1 cellular context compared by ENCODE assay signal in the genomic region with DNA sequence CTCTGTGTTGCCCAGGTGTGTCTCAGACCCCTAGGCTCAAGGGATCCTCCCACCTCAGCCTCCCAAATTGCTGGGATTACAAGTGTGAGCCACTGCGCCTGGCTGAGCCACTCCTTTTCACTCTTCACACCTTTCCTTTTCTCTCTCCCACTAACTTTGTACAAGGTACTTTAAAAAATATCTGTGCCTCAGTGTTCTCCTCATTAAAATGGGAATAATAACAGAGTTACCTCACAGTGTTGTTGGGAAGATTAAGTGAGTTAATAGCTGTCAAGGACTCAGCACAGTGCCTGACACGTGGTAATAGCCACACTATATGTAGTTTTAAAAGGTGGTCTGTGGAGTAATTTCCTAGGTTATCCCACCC.
TF ChIP-seq lines count a peak whose summit lies in the region.

No MANE protein-coding gene starts in this region.

TF ChIP-seq in SK-N-SH treated with all-trans-retinoic acid at 6 μM for 48 hours, 23 proteins besides CTCF, POLR2A, EP300 and RAD21 (continued from another document):
- TF ChIP-seq, protein P1, sequence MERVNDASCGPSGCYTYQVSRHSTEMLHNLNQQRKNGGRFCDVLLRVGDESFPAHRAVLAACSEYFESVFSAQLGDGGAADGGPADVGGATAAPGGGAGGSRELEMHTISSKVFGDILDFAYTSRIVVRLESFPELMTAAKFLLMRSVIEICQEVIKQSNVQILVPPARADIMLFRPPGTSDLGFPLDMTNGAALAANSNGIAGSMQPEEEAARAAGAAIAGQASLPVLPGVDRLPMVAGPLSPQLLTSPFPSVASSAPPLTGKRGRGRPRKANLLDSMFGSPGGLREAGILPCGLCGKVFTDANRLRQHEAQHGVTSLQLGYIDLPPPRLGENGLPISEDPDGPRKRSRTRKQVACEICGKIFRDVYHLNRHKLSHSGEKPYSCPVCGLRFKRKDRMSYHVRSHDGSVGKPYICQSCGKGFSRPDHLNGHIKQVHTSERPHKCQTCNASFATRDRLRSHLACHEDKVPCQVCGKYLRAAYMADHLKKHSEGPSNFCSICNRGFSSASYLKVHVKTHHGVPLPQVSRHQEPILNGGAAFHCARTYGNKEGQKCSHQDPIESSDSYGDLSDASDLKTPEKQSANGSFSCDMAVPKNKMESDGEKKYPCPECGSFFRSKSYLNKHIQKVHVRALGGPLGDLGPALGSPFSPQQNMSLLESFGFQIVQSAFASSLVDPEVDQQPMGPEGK (CRISPR knock-in tag; IDR thresholded peaks at IDR 0.05; ENCODE audit: borderline replicate concordance): no peak
- no peak for TF ChIP-seq SNAI2 (CRISPR knock-in tag; IDR thresholded peaks at IDR 0.05)
- TF ChIP-seq ISL1 (CRISPR knock-in tag; IDR thresholded peaks at IDR 0.05): no peak
- no peak for TF ChIP-seq ZC3H10 (CRISPR knock-in tag; IDR thresholded peaks at IDR 0.05)
- no peak for TF ChIP-seq ZNF70 (CRISPR knock-in tag; IDR thresholded peaks at IDR 0.05)
- no peak for TF ChIP-seq OSR1 (CRISPR knock-in tag; IDR thresholded peaks at IDR 0.05)
- TF ChIP-seq, protein P2, sequence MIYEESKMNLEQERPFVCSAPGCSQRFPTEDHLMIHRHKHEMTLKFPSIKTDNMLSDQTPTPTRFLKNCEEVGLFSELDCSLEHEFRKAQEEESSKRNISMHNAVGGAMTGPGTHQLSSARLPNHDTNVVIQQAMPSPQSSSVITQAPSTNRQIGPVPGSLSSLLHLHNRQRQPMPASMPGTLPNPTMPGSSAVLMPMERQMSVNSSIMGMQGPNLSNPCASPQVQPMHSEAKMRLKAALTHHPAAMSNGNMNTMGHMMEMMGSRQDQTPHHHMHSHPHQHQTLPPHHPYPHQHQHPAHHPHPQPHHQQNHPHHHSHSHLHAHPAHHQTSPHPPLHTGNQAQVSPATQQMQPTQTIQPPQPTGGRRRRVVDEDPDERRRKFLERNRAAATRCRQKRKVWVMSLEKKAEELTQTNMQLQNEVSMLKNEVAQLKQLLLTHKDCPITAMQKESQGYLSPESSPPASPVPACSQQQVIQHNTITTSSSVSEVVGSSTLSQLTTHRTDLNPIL (CRISPR knock-in tag; IDR thresholded peaks at IDR 0.05; ENCODE audit: low read depth): no peak
